Comparison of ENCODE assay signal across 19 cellular contexts in the genomic region with DNA sequence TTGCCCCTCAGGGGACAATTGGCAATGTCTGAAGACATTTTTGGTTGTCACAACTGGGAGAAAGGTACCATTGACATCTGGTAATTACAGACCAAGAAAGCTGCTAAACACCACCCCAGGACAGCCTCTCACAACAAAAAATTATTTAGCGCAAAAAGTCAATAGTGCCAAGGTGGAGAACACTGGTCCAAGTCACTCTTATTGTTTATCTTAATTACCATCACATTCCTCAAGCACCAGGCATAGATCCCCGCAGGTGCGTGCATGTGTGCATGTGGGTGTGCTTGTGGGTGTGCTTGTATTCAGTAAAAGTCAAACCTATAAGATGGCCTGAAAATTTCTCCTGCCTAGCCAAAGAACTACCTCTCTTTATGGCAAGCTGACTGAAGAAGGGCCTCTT.
DNase-seq lines count a peak whose midpoint lies in the region; ATAC-seq and TF ChIP-seq lines count a peak whose summit lies in the region.
"Had no signal": no experiment of that assay in that cellular context is flagged by ENCODE, and none has a peak within 500 bp of the region (broad histone marks: within the 10 kb centered on the region; RNA-seq: fewer than 3 reads in every experiment).

No MANE protein-coding gene starts in this region.

- DNase-seq in NCI-H2227 treated with DMSO at 0.1 percent for 48 hours (lab: John Stamatoyannopoulos, UW) (peak; percentile 99), NCI-H2227 (lab: John Stamatoyannopoulos, UW; ENCODE audit: unreplicated experiment) (no peak), NCI-H1417 (lab: John Stamatoyannopoulos, UW) (peak in 2 of 3 experiments; percentile 28 to 82), mesothelial cell of epicardium (ENCODE audit: low spot score in 2 of 2, unreplicated experiment in 2 of 2) (no peak), heart left ventricle (no peak), upper lobe of right lung (no peak)
- DNase-seq: 8988T; CD4-positive, alpha-beta memory T cell; DMS153; DMS79; GF-D8; GOT3; H7; HFFc6 had no signal

- no peak overlapping the region for H3K27ac ChIP-seq in heart left ventricle
- H3K27ac ChIP-seq in upper lobe of right lung = no peak overlapping the region
- H3K27ac ChIP-seq: BLaER1 had no signal

- H3K4me3 ChIP-seq in heart left ventricle (no peak overlapping the region), upper lobe of right lung (no peak overlapping the region)
- H3K4me3 ChIP-seq: BLaER1 had no signal

- peaks cover 6% of the 10 kb centered on the region for H3K4me1 Mint-ChIP-seq in mesothelial cell of epicardium
- H3K4me1 Mint-ChIP-seq: CD4-positive, alpha-beta memory T cell had no signal

- H3K27me3 ChIP-seq in heart left ventricle = no peaks in the 10 kb centered on the region
- no peaks in the 10 kb centered on the region for H3K27me3 ChIP-seq in upper lobe of right lung
- H3K27me3 ChIP-seq: BLaER1 had no signal

- peaks cover 0 to 4% (median 0%) of the 10 kb centered on the region in 12 donors for H3K9me3 ChIP-seq in heart left ventricle
- H3K9me3 ChIP-seq in upper lobe of right lung = no peaks in the 10 kb centered on the region
- H3K9me3 ChIP-seq: BLaER1 had no signal

- no peaks in the 10 kb centered on the region for H3K36me3 Mint-ChIP-seq in mesothelial cell of epicardium
- H3K36me3 Mint-ChIP-seq: CD14-positive monocyte; CD4-positive, alpha-beta memory T cell had no signal

- WGBS in heart left ventricle, 4 donors = 95 to 100% (median 96%) methylated on average over 3 of the region's 3 CpGs

- intact Hi-C loops in heart left ventricle (cut with DNase I) (no loop called here), upper lobe of right lung (cut with DNase I) (no loop called here)

- peaks cover 12% of the 10 kb centered on the region for H3K9me3 Mint-ChIP-seq in mesothelial cell of epicardium
- H3K9me3 Mint-ChIP-seq: CD14-positive monocyte; CD4-positive, alpha-beta memory T cell had no signal

- TF ChIP-seq CTCF in mesothelial cell of epicardium (IDR thresholded peaks at IDR 0.05; ENCODE audit: unreplicated experiment) (no peak), heart left ventricle (IDR thresholded peaks at IDR 0.05) (no peak), upper lobe of right lung (IDR thresholded peaks at IDR 0.05) (no peak)

- H3K4me3 Mint-ChIP-seq in mesothelial cell of epicardium = no peak overlapping the region
- H3K4me3 Mint-ChIP-seq: CD14-positive monocyte; CD4-positive, alpha-beta memory T cell; HFFc6 had no signal

- ATAC-seq in heart left ventricle = no peak
- no peak for ATAC-seq in upper lobe of right lung
- no peak for ATAC-seq in GM18511 (IDR thresholded peaks at IDR 0.05; ENCODE audit: unreplicated experiment)
- ATAC-seq: HCT116, HepG2 had no signal

- no peak for TF ChIP-seq POLR2A in heart left ventricle (IDR thresholded peaks at IDR 0.05)

- H3K4me1 ChIP-seq in heart left ventricle (peaks cover 0 to 4% (median 0%) of the 10 kb centered on the region in 12 donors), upper lobe of right lung (no peaks in the 10 kb centered on the region)
- H3K4me1 ChIP-seq: BLaER1 had no signal

- H3K36me3 ChIP-seq in heart left ventricle (no peaks in the 10 kb centered on the region), upper lobe of right lung (no peaks in the 10 kb centered on the region)
- H3K36me3 ChIP-seq: BLaER1 had no signal

- H3K27ac Mint-ChIP-seq in mesothelial cell of epicardium = peak overlapping the region; percentile 11
- H3K27ac Mint-ChIP-seq: CD14-positive monocyte; CD4-positive, alpha-beta memory T cell; HFFc6 had no signal

- H3K27me3 Mint-ChIP-seq in mesothelial cell of epicardium (ENCODE audit: low read depth) = no peaks in the 10 kb centered on the region

Comparison
In these comparisons a context has a peak if more than half of its experiments do, and no peak if none do; other contexts are left out.
1. DNase-seq: peak in NCI-H2227 treated with DMSO at 0.1 percent for 48 hours (single experiment) and NCI-H1417 (2 of 3); none in NCI-H2227 (single experiment), mesothelial cell of epicardium (0 of 2), heart left ventricle (0 of 5) and upper lobe of right lung (single experiment).